In genomic region chr10:101005869-101006567, GRCh38 we compare ENCODE assay signal across 1 cellular context.
TF ChIP-seq lines count a peak whose summit lies in the region.

No MANE protein-coding gene starts in this region.

TF ChIP-seq in HepG2, 621 proteins besides CTCF, POLR2A, EP300 and RAD21:
- TF ChIP-seq ZNF629 (CRISPR knock-in tag; conservative IDR thresholded peaks at IDR 0.05), result peak; percentile 81
- no peak for TF ChIP-seq KLF9 (CRISPR knock-in tag; IDR thresholded peaks at IDR 0.05; ENCODE audit: low read depth)
- 0 out of 2 replicates have a peak, but pooled peaks have one; percentile 16 for TF ChIP-seq POLR2AphosphoS5 (IDR thresholded peaks at IDR 0.05; ENCODE audit: low read depth, low read length)
